In genomic region chr1:27772932-27773731, GRCh38 we compare ENCODE assay signal across 8 cellular contexts. TPM values are rescaled to one million over a fixed set of nuclear protein-coding genes. Genes with fewer than 3 reads are reported as not detected.
DNase-seq lines count a peak whose midpoint lies in the region; ATAC-seq and TF ChIP-seq lines count a peak whose summit lies in the region.

Gene STX12 (plus strand): TSS chr1:27773219. CDS start chr1:27773308, 89 bp downstream.

- POLR2A ChIA-PET in CD8-positive, alpha-beta memory T cell (lab: Charles Lee) = interaction anchor here (0.5 to 3.0 kb wide), 9 partner anchors 13 to 808 kb away, joined by 3 to 43 read pairs (median 4); partner anchors contain the start of genes FAM76A, IFI6, PPP1R8 and WASF2

- peak; percentile 59 for ATAC-seq in GM19468 (IDR thresholded peaks at IDR 0.05; ENCODE audit: extremely low read depth, unreplicated experiment)
- ATAC-seq in lung (ENCODE audit: insufficient read depth, low FRiP score) = peak; percentile 98

- CTCF ChIA-PET in CD8-positive, alpha-beta memory T cell (lab: Charles Lee) = interaction anchor here (1.1 to 2.8 kb wide), 4 partner anchors 47 to 110 kb away, joined by 5 to 22 read pairs (median 6); partner anchors contain the start of genes FAM76A and IFI6

- H3K4me3 ChIP-seq in CD8-positive, alpha-beta memory T cell (ENCODE audit: low read length) = peak within 1 kb of the TSS; percentile 95
- peak within 1 kb of the TSS; percentile 95 for H3K4me3 ChIP-seq in lung

- H3K9me3 Mint-ChIP-seq in CD8-positive, alpha-beta memory T cell = no peaks in the 10 kb centered on the region

- peak; percentile 98 to 99 (median 98) for DNase-seq in CD8-positive, alpha-beta memory T cell
- DNase-seq in HS-5 (ENCODE audit: low read depth) (peak; percentile 98), lung (ENCODE audit: low spot score) (peak; percentile 99)
- peak; percentile 99 for DNase-seq in NK-92 treated with Interleukin-12 subunit alpha and Interleukin-12 subunit beta, amount 100 ng/mL, for 24 hours (lab: John Stamatoyannopoulos, UW)
- peak; percentile 99 for DNase-seq in activated CD8-positive, alpha-beta memory T cell treated with anti-CD3 and anti-CD28 coated beads for 24 hours
- DNase-seq in effector CD4-positive, alpha-beta T cell = peak; percentile 98
- DNase-seq in stimulated activated CD4-positive, alpha-beta T cell treated with anti-CD3 and anti-CD28 coated beads, TNF-alpha, amount 100 ng/mL, for 4 hours (ENCODE audit: low read depth in 3 of 3) = peak; percentile 96 to 98 (median 97)

- H3K27ac Mint-ChIP-seq in CD8-positive, alpha-beta memory T cell = peak within 1 kb of the TSS; percentile 86 to 99 (median 98)

- peak within 1 kb of the TSS; percentile 95 for H3K27ac ChIP-seq in CD8-positive, alpha-beta memory T cell (ENCODE audit: low read depth, low read length)
- peak within 1 kb of the TSS; percentile 97 for H3K27ac ChIP-seq in lung (ENCODE audit: low read depth in 1 of 2, low read length in 1 of 2)

- H3K4me1 Mint-ChIP-seq in CD8-positive, alpha-beta memory T cell = peaks cover 29 to 47% (median 43%) of the 10 kb centered on the region in 3 donors

- H3K4me3 Mint-ChIP-seq in CD8-positive, alpha-beta memory T cell = peak within 1 kb of the TSS; percentile 89 to 97 (median 94)

- WGBS in lung, 2 donors = 0 to 1% methylated on average over 47 to 54 of the region's 54 CpGs

- peaks cover 0 to 25% (median 0%) of the 10 kb centered on the region in 3 donors for H3K36me3 Mint-ChIP-seq in CD8-positive, alpha-beta memory T cell

- no peak for TF ChIP-seq CTCF in lung (IDR thresholded peaks at IDR 0.05; ENCODE audit: control extremely low read depth, extremely low read depth)

- no peaks in the 10 kb centered on the region for H3K36me3 ChIP-seq in CD8-positive, alpha-beta memory T cell (ENCODE audit: insufficient read depth, low read length)
- peaks cover 3 to 4% of the 10 kb centered on the region in 2 donors for H3K36me3 ChIP-seq in lung (ENCODE audit: control insufficient read depth in 2 of 2, insufficient read depth in 2 of 2, low read length in 2 of 2)

- H3K4me1 ChIP-seq in CD8-positive, alpha-beta memory T cell (ENCODE audit: insufficient read depth, low read length) = peaks cover 19% of the 10 kb centered on the region
- H3K4me1 ChIP-seq in lung (ENCODE audit: control insufficient read depth in 2 of 2, insufficient read depth in 2 of 2, low read length in 2 of 2) = peaks cover 0 to 13% of the 10 kb centered on the region in 2 donors

- no peaks in the 10 kb centered on the region for H3K27me3 ChIP-seq in CD8-positive, alpha-beta memory T cell (ENCODE audit: insufficient read depth, low read length, poor library complexity, severe bottlenecking)
- no peaks in the 10 kb centered on the region for H3K27me3 ChIP-seq in lung (ENCODE audit: control insufficient read depth, insufficient read depth)

- no peaks in the 10 kb centered on the region for H3K9me3 ChIP-seq in CD8-positive, alpha-beta memory T cell (ENCODE audit: low read length)
- H3K9me3 ChIP-seq in lung (ENCODE audit: control insufficient read depth in 2 of 2, insufficient read depth in 1 of 2, low read length in 1 of 2) = no peaks in the 10 kb centered on the region

- H3K27me3 Mint-ChIP-seq in CD8-positive, alpha-beta memory T cell = peaks cover 0 to 2% of the 10 kb centered on the region in 2 donors

RNA-seq across cellular contexts. Expression of gene STX12, which starts in this region (rescaled TPM):
- total RNA-seq in CD8-positive, alpha-beta memory T cell = 10 to 100 TPM; 21.3 to 23.4 TPM
- polyA plus RNA-seq in CD8-positive, alpha-beta memory T cell = 18.8 TPM
- total RNA-seq in lung = 10 to 100 TPM; 78.5 to 94.0 TPM
- polyA plus RNA-seq in lung = 10 to 100 TPM; 32.5 to 67.2 TPM

Comparison
In these comparisons a context has a peak if more than half of its experiments do, and no peak if none do; other contexts are left out.
1. Peak in every context shown above with its lines: DNase-seq, ATAC-seq, H3K4me3 ChIP-seq and H3K27ac ChIP-seq.